ENCODE assay signal across 18 cellular contexts in genomic region chr15:92009162-92009561, GRCh38.
A peak's percentile ranks its signal among the peaks of the same experiment; 100 is the strongest.
DNase-seq lines count a peak whose midpoint lies in the region; ATAC-seq and TF ChIP-seq lines count a peak whose summit lies in the region.
"Had no signal": no experiment of that assay in that cellular context is flagged by ENCODE, and none has a peak within 500 bp of the region (broad histone marks: within the 10 kb centered on the region; RNA-seq: fewer than 3 reads in every experiment).

No MANE protein-coding gene starts in this region.

- WGBS in right cardiac atrium, result 54% methylated on average over 6 of the region's 6 CpGs

- CTCF ChIA-PET in activated CD8-positive, alpha-beta T cell treated with anti-CD3 and anti-CD28 coated beads for 36 hours (lab: Charles Lee), result interaction anchor here (1.6 kb wide), 1 partner anchor 303 kb away, joined by 3 read pairs; no protein-coding TSS in a partner anchor
- CTCF ChIA-PET in activated CD8-positive, alpha-beta T cell treated with anti-CD3 and anti-CD28 coated beads, Interleukin-2, amount 10 ng/mL, durations not matched to agents 7 days and 5 days (lab: Charles Lee), result interaction anchor here (1.5 kb wide), 1 partner anchor 70 kb away, joined by 4 read pairs; no protein-coding TSS in a partner anchor

- intact Hi-C loops in activated CD8-positive, alpha-beta T cell treated with anti-CD3 and anti-CD28 coated beads for 36 hours (cut with micrococcal nuclease), result no loop called here
- intact Hi-C loops in right cardiac atrium (cut with DNase I), result no loop called here

- H3K27ac Mint-ChIP-seq in activated CD8-positive, alpha-beta T cell treated with anti-CD3 and anti-CD28 coated beads for 36 hours, result peak overlapping the region; percentile 4
- no peak overlapping the region for H3K27ac Mint-ChIP-seq in activated CD8-positive, alpha-beta T cell treated with anti-CD3 and anti-CD28 coated beads, Interleukin-2, amount 10 ng/mL, durations not matched to agents 7 days and 5 days
- no peak overlapping the region for H3K27ac Mint-ChIP-seq in T-helper 2 cell treated with Interferon-gamma antibody and Interleukin-4, amounts not matched to agents 5 μg/mL and 100 μg/mL, for 36 hours
- H3K27ac Mint-ChIP-seq in stimulated activated naive B cell treated with anti-CD40 and anti-IgM and Interleukin-4, amounts not matched to agents 10 μg/mL and 1 μg/mL and 100 μg/mL, for 72 hours, result no peak overlapping the region
- H3K27ac Mint-ChIP-seq: IgD-negative memory B cell had no signal

- H3K27me3 ChIP-seq in right cardiac atrium (ENCODE audit: control insufficient read depth, insufficient read depth) (no peaks in the 10 kb centered on the region), Karpas-422 (ENCODE audit: low read length) (no peaks in the 10 kb centered on the region)
- H3K27me3 ChIP-seq: esophagus muscularis mucosa, ovary had no signal

- H4K20me1 ChIP-seq in Karpas-422 (ENCODE audit: insufficient read depth, low read depth, low read length), result peaks cover 49% of the 10 kb centered on the region

- POLR2A ChIA-PET in activated CD8-positive, alpha-beta T cell treated with anti-CD3 and anti-CD28 coated beads for 36 hours (lab: Charles Lee), result no interaction called here
- POLR2A ChIA-PET in activated CD8-positive, alpha-beta T cell treated with anti-CD3 and anti-CD28 coated beads, Interleukin-2, amount 10 ng/mL, durations not matched to agents 7 days and 5 days (lab: Charles Lee), result no interaction called here

- H2AFZ ChIP-seq in Karpas-422 (ENCODE audit: low read length), result no peak overlapping the region

- no peak overlapping the region for H3K9ac ChIP-seq in Karpas-422 (ENCODE audit: low read length)

- no peaks in the 10 kb centered on the region for H3K9me3 Mint-ChIP-seq in activated CD8-positive, alpha-beta T cell treated with anti-CD3 and anti-CD28 coated beads for 36 hours
- H3K9me3 Mint-ChIP-seq in activated CD8-positive, alpha-beta T cell treated with anti-CD3 and anti-CD28 coated beads, Interleukin-2, amount 10 ng/mL, durations not matched to agents 7 days and 5 days (ENCODE audit: insufficient read depth), result no peaks in the 10 kb centered on the region
- H3K9me3 Mint-ChIP-seq in T-helper 2 cell treated with Interferon-gamma antibody and Interleukin-4, amounts not matched to agents 5 μg/mL and 100 μg/mL, for 36 hours, result no peaks in the 10 kb centered on the region
- H3K9me3 Mint-ChIP-seq in stimulated activated naive B cell treated with anti-CD40 and anti-IgM and Interleukin-4, amounts not matched to agents 10 μg/mL and 1 μg/mL and 100 μg/mL, for 72 hours, result no peaks in the 10 kb centered on the region
- H3K9me3 Mint-ChIP-seq: IgD-negative memory B cell had no signal

- H3K79me2 ChIP-seq in Karpas-422 (ENCODE audit: low read length), result peaks cover 99% of the 10 kb centered on the region

- H3K27me3 Mint-ChIP-seq in activated CD8-positive, alpha-beta T cell treated with anti-CD3 and anti-CD28 coated beads for 36 hours, result no peaks in the 10 kb centered on the region
- no peaks in the 10 kb centered on the region for H3K27me3 Mint-ChIP-seq in activated CD8-positive, alpha-beta T cell treated with anti-CD3 and anti-CD28 coated beads, Interleukin-2, amount 10 ng/mL, durations not matched to agents 7 days and 5 days (ENCODE audit: low read depth)
- H3K27me3 Mint-ChIP-seq in T-helper 2 cell treated with Interferon-gamma antibody and Interleukin-4, amounts not matched to agents 5 μg/mL and 100 μg/mL, for 36 hours (ENCODE audit: low read depth), result no peaks in the 10 kb centered on the region
- H3K27me3 Mint-ChIP-seq in stimulated activated naive B cell treated with anti-CD40 and anti-IgM and Interleukin-4, amounts not matched to agents 10 μg/mL and 1 μg/mL and 100 μg/mL, for 72 hours, result peaks cover 0 to 16% of the 10 kb centered on the region in 2 donors
- H3K27me3 Mint-ChIP-seq: brain had no signal

- H3K9me3 ChIP-seq in right cardiac atrium (ENCODE audit: control insufficient read depth, low read length), result no peaks in the 10 kb centered on the region
- H3K9me3 ChIP-seq in Karpas-422 (ENCODE audit: low read length), result no peaks in the 10 kb centered on the region
- H3K9me3 ChIP-seq: esophagus muscularis mucosa, lower lobe of right lung, ovary had no signal

- ATAC-seq in activated CD8-positive, alpha-beta T cell treated with anti-CD3 and anti-CD28 coated beads for 36 hours, result peak; percentile 64
- no peak for ATAC-seq in activated CD8-positive, alpha-beta T cell treated with anti-CD3 and anti-CD28 coated beads, Interleukin-2, amount 10 ng/mL, durations not matched to agents 7 days and 5 days
- ATAC-seq in right cardiac atrium (no peak), GM19035 (IDR thresholded peaks at IDR 0.05; ENCODE audit: unreplicated experiment) (no peak)
- ATAC-seq in stimulated activated naive B cell treated with anti-CD40 and anti-IgM and Interleukin-4, amounts not matched to agents 10 μg/mL and 1 μg/mL and 100 μg/mL, for 72 hours (replicated peaks), result no peak
- ATAC-seq: lower lobe of right lung had no signal

- peaks cover 45% of the 10 kb centered on the region for H3K4me1 Mint-ChIP-seq in activated CD8-positive, alpha-beta T cell treated with anti-CD3 and anti-CD28 coated beads for 36 hours (ENCODE audit: low read depth)
- H3K4me1 Mint-ChIP-seq in activated CD8-positive, alpha-beta T cell treated with anti-CD3 and anti-CD28 coated beads, Interleukin-2, amount 10 ng/mL, durations not matched to agents 7 days and 5 days (ENCODE audit: low read depth), result peaks cover 29% of the 10 kb centered on the region
- H3K4me1 Mint-ChIP-seq in T-helper 2 cell treated with Interferon-gamma antibody and Interleukin-4, amounts not matched to agents 5 μg/mL and 100 μg/mL, for 36 hours (ENCODE audit: low read depth), result peaks cover 43% of the 10 kb centered on the region
- H3K4me1 Mint-ChIP-seq in stimulated activated naive B cell treated with anti-CD40 and anti-IgM and Interleukin-4, amounts not matched to agents 10 μg/mL and 1 μg/mL and 100 μg/mL, for 72 hours, result peaks cover 3 to 24% of the 10 kb centered on the region in 2 donors

- H3K4me2 ChIP-seq in Karpas-422 (ENCODE audit: low read depth, low read length, poor library complexity, severe bottlenecking), result no peak overlapping the region

- H3K9me2 ChIP-seq in Karpas-422 (replicated peaks; ENCODE audit: insufficient read depth, low read length), result no peaks in the 10 kb centered on the region

- no peak overlapping the region for H3K4me3 ChIP-seq in right cardiac atrium (ENCODE audit: low read length)
- no peak overlapping the region for H3K4me3 ChIP-seq in Karpas-422 (ENCODE audit: low read length)
- H3K4me3 ChIP-seq: esophagus muscularis mucosa, lower lobe of right lung, ovary had no signal

- DNase-seq in activated CD8-positive, alpha-beta T cell treated with anti-CD3 and anti-CD28 coated beads for 36 hours, result peak; percentile 31
- DNase-seq in activated CD8-positive, alpha-beta T cell treated with anti-CD3 and anti-CD28 coated beads, Interleukin-2, amount 10 ng/mL, durations not matched to agents 7 days and 5 days, result no peak
- DNase-seq in T-helper 2 cell treated with Interferon-gamma antibody and Interleukin-4, amounts not matched to agents 5 μg/mL and 100 μg/mL, for 36 hours (ENCODE audit: low spot score), result peak; percentile 15
- DNase-seq in right cardiac atrium, result no peak
- peak; percentile 57 for DNase-seq in stimulated activated CD8-positive, alpha-beta memory T cell treated with anti-CD3 and anti-CD28 coated beads, Interleukin-4, amount 100 ng/mL, for 48 hours
- DNase-seq in stimulated activated naive B cell treated with anti-CD40 and anti-IgM and Interleukin-4, amounts not matched to agents 10 μg/mL and 1 μg/mL and 100 μg/mL, for 72 hours, result no peak
- no peak for DNase-seq in Karpas-422
- DNase-seq: activated gamma-delta T cell treated with Interleukin-2 at 50 U/mL for 16 hours, lower lobe of right lung, NCI-H1930, NCI-H524 treated with DMSO at 0.1 percent for 48 hours, ovary, SIG-M5, T-helper 9 cell had no signal

- H3K27ac ChIP-seq in right cardiac atrium (ENCODE audit: low read length) (peak overlapping the region; percentile 84), Karpas-422 (ENCODE audit: low read length) (no peak overlapping the region)
- H3K27ac ChIP-seq: esophagus muscularis mucosa, lower lobe of right lung had no signal

- H3K4me1 ChIP-seq in right cardiac atrium (ENCODE audit: control insufficient read depth, insufficient read depth, low read length) (peaks cover 29% of the 10 kb centered on the region), Karpas-422 (ENCODE audit: low read length) (peaks cover 61% of the 10 kb centered on the region)

- H3K36me3 Mint-ChIP-seq in activated CD8-positive, alpha-beta T cell treated with anti-CD3 and anti-CD28 coated beads for 36 hours (ENCODE audit: low read depth), result no peaks in the 10 kb centered on the region
- no peaks in the 10 kb centered on the region for H3K36me3 Mint-ChIP-seq in activated CD8-positive, alpha-beta T cell treated with anti-CD3 and anti-CD28 coated beads, Interleukin-2, amount 10 ng/mL, durations not matched to agents 7 days and 5 days (ENCODE audit: low read depth)
- H3K36me3 Mint-ChIP-seq in T-helper 2 cell treated with Interferon-gamma antibody and Interleukin-4, amounts not matched to agents 5 μg/mL and 100 μg/mL, for 36 hours (ENCODE audit: low read depth), result no peaks in the 10 kb centered on the region
- H3K36me3 Mint-ChIP-seq in stimulated activated naive B cell treated with anti-CD40 and anti-IgM and Interleukin-4, amounts not matched to agents 10 μg/mL and 1 μg/mL and 100 μg/mL, for 72 hours, result no peaks in the 10 kb centered on the region
- H3K36me3 Mint-ChIP-seq: brain, IgD-negative memory B cell had no signal

- no peak overlapping the region for H3K4me3 Mint-ChIP-seq in activated CD8-positive, alpha-beta T cell treated with anti-CD3 and anti-CD28 coated beads for 36 hours
- H3K4me3 Mint-ChIP-seq in activated CD8-positive, alpha-beta T cell treated with anti-CD3 and anti-CD28 coated beads, Interleukin-2, amount 10 ng/mL, durations not matched to agents 7 days and 5 days, result no peak overlapping the region
- no peak overlapping the region for H3K4me3 Mint-ChIP-seq in T-helper 2 cell treated with Interferon-gamma antibody and Interleukin-4, amounts not matched to agents 5 μg/mL and 100 μg/mL, for 36 hours
- no peak overlapping the region for H3K4me3 Mint-ChIP-seq in stimulated activated naive B cell treated with anti-CD40 and anti-IgM and Interleukin-4, amounts not matched to agents 10 μg/mL and 1 μg/mL and 100 μg/mL, for 72 hours
- H3K4me3 Mint-ChIP-seq: brain had no signal

- no peak for TF ChIP-seq CTCF in activated CD8-positive, alpha-beta T cell treated with anti-CD3 and anti-CD28 coated beads for 36 hours (IDR thresholded peaks at IDR 0.05)

- no peaks in the 10 kb centered on the region for H3K36me3 ChIP-seq in Karpas-422 (ENCODE audit: insufficient read depth, low read length)
- H3K36me3 ChIP-seq: esophagus muscularis mucosa, lower lobe of right lung, ovary had no signal

Comparison
In these comparisons a context has a peak if more than half of its experiments do, and no peak if none do; other contexts are left out.
1. DNase-seq: peak in activated CD8-positive, alpha-beta T cell treated with anti-CD3 and anti-CD28 coated beads for 36 hours (single experiment), T-helper 2 cell treated with Interferon-gamma antibody and Interleukin-4, amounts not matched to agents 5 μg/mL and 100 μg/mL, for 36 hours (single experiment) and stimulated activated CD8-positive, alpha-beta memory T cell treated with anti-CD3 and anti-CD28 coated beads, Interleukin-4, amount 100 ng/mL, for 48 hours (single experiment); none in activated CD8-positive, alpha-beta T cell treated with anti-CD3 and anti-CD28 coated beads, Interleukin-2, amount 10 ng/mL, durations not matched to agents 7 days and 5 days (single experiment), right cardiac atrium (0 of 3), stimulated activated naive B cell treated with anti-CD40 and anti-IgM and Interleukin-4, amounts not matched to agents 10 μg/mL and 1 μg/mL and 100 μg/mL, for 72 hours (single experiment) and Karpas-422 (single experiment).